In the genomic region with DNA sequence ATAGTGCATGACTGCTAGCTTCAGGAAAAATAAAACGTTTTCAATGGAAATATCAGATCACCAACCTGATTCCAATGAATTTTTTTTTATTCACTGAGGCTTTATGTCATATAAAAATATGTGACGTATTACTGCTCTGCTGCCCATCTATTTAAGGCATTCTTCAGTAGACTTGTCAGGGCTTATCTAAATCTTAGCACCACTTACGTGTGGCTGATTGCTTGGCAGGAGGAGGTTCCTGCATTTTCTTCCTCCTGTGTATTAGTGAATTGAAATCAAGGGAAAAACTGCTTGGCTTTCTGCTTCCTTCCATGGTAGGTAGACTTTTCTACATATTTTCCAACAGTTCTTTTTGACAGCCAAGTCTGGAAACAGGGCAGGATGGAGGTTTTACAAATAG, we compare ENCODE assay signal across 25 cellular contexts.
"Had no signal": no experiment of that assay in that cellular context is flagged by ENCODE, and none has a peak within 500 bp of the region (broad histone marks: within the 10 kb centered on the region; RNA-seq: fewer than 3 reads in every experiment).

No MANE protein-coding gene starts in this region.

- H3K4me1 Mint-ChIP-seq: naive thymus-derived CD4-positive, alpha-beta T cell had no signal

- DNase-seq: dermis blood vessel endothelial cell; effector memory CD8-positive, alpha-beta T cell; erythroblast; esophagus squamous epithelium; foreskin melanocyte; glutamatergic neuron; left colon; mesenchymal stem cell; midbrain; naive thymus-derived CD4-positive, alpha-beta T cell; nucleus accumbens; psoas muscle; right lobe of liver; small intestine; stimulated activated CD4-positive, alpha-beta T cell treated with anti-CD3 and anti-CD28 coated beads, Interleukin-15, amount 100 ng/mL, for 24 hours; stimulated activated CD4-positive, alpha-beta T cell treated with anti-CD3 and anti-CD28 coated beads, Interleukin-2, amount 100 ng/mL, for 48 hours; stimulated activated naive B cell treated with anti-CD40 and anti-IgM and Interleukin-4, amounts not matched to agents 10 μg/mL and 1 μg/mL and 100 μg/mL, for 72 hours; upper lobe of left lung; uterus had no signal

- H3K9me3 ChIP-seq: esophagus squamous epithelium, psoas muscle, right lobe of liver, thoracic aorta, uterus had no signal

- H3K27ac Mint-ChIP-seq: effector memory CD8-positive, alpha-beta T cell; naive thymus-derived CD4-positive, alpha-beta T cell; nephron; stimulated activated naive B cell treated with anti-CD40 and anti-IgM and Interleukin-4, amounts not matched to agents 10 μg/mL and 1 μg/mL and 100 μg/mL, for 72 hours; stimulated activated naive CD8-positive, alpha-beta T cell treated with anti-CD3 and anti-CD28 coated beads, Interleukin-15, Interleukin-2, amounts not matched to agents 100 ng/mL and 50 ng/mL, for 24 hours had no signal

- H3K4me1 ChIP-seq: right lobe of liver, upper lobe of left lung, uterus had no signal

- ATAC-seq: effector memory CD8-positive, alpha-beta T cell; left colon; naive thymus-derived CD4-positive, alpha-beta T cell; psoas muscle; right lobe of liver; stimulated activated naive B cell treated with anti-CD40 and anti-IgM and Interleukin-4, amounts not matched to agents 10 μg/mL and 1 μg/mL and 100 μg/mL, for 72 hours had no signal

- H3K27ac ChIP-seq: esophagus squamous epithelium, psoas muscle, right lobe of liver, tibial nerve, upper lobe of left lung, uterus had no signal

- H3K4me3 Mint-ChIP-seq: effector memory CD8-positive, alpha-beta T cell; naive thymus-derived CD4-positive, alpha-beta T cell; nephron; stimulated activated naive B cell treated with anti-CD40 and anti-IgM and Interleukin-4, amounts not matched to agents 10 μg/mL and 1 μg/mL and 100 μg/mL, for 72 hours; stimulated activated naive CD8-positive, alpha-beta T cell treated with anti-CD3 and anti-CD28 coated beads, Interleukin-15, Interleukin-2, amounts not matched to agents 100 ng/mL and 50 ng/mL, for 24 hours had no signal

- H3K36me3 ChIP-seq: esophagus squamous epithelium, right lobe of liver, thoracic aorta, upper lobe of left lung, uterus had no signal

- H3K4me3 ChIP-seq: coronary artery, esophagus squamous epithelium, lung, psoas muscle, right lobe of liver, thoracic aorta, tibial nerve, upper lobe of left lung, uterus had no signal

- H3K27me3 ChIP-seq: esophagus squamous epithelium, right lobe of liver, tibial nerve, upper lobe of left lung, uterus had no signal
